ENCODE assay signal across 8 cellular contexts in the genomic region with DNA sequence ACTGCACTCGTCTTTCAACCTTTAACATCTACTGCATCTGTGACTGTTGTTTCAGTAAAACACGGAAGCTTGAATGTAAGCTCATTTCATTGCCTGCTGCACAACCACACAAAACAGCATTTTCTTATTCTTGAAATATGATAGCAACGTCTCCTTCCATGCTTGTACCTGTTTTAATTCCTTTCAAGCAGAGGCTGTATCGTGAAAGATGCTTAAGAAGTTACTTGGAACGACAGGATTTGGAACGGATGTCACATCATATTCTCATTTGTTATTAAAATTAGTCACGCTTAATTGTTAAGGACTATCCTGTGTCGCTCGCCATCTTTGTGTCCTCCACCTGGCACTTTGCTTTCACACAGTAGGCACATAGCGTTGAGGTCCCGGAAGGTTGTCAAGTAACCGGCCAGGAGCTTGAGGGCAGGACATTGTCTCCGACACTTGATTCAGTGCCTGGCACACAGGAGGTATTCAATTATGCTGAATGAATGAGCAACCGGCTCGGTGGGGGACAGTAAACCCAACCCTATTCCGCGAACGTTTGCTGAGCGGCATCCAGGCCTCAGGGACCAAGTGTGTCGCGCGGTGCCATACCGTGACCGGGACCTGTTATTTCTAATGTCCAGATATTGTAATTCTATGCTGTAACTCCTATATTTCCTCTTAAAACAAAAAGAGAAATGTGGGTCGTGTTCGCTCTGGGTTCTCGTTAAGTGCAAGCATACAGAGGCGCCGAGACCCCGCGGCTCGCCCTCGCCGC. TPM values are rescaled to one million over a fixed set of nuclear protein-coding genes. Genes with fewer than 3 reads are reported as not detected.
DNase-seq lines count a peak whose midpoint lies in the region; ATAC-seq, FAIRE-seq and TF ChIP-seq lines count a peak whose summit lies in the region.

No MANE protein-coding gene starts in this region.

- H3K27me3 ChIP-seq in DOHH2 (ENCODE audit: control insufficient read depth, low read length) (no peaks in the 10 kb centered on the region), bronchial epithelial cell (ENCODE audit: control insufficient read depth, insufficient read depth, low read length) (no peaks in the 10 kb centered on the region), kidney epithelial cell (ENCODE audit: control insufficient read depth, insufficient read depth, low read length) (no peaks in the 10 kb centered on the region)

- peaks cover 20% of the 10 kb centered on the region for H3K36me3 ChIP-seq in DOHH2 (ENCODE audit: control insufficient read depth, low read length)
- no peaks in the 10 kb centered on the region for H3K36me3 ChIP-seq in bronchial epithelial cell (ENCODE audit: control insufficient read depth, insufficient read depth, low read length)
- H3K36me3 ChIP-seq in kidney epithelial cell (ENCODE audit: control insufficient read depth, insufficient read depth, low read length) = no peaks in the 10 kb centered on the region

- peak overlapping the region; percentile 87 for H3K4me2 ChIP-seq in DOHH2 (ENCODE audit: low read length)

- H3K27ac ChIP-seq in DOHH2 (ENCODE audit: low read depth, low read length) = peak overlapping the region; percentile 75

- no peaks in the 10 kb centered on the region for H3K9me2 ChIP-seq in DOHH2 (replicated peaks; ENCODE audit: control insufficient read depth, low read length)

- H3K4me1 ChIP-seq in DOHH2 (ENCODE audit: control insufficient read depth, low read length) = peaks cover 27% of the 10 kb centered on the region

- ATAC-seq in GM21515 (IDR thresholded peaks at IDR 0.05; ENCODE audit: unreplicated experiment) = peak; percentile 38

- DNase-seq in HuH-7 (ENCODE audit: low spot score) (peak; percentile 24), bronchial epithelial cell (ENCODE audit: low read depth) (peak; percentile 24), kidney epithelial cell (ENCODE audit: low read depth) (no peak), SKM-1 (lab: John Stamatoyannopoulos, UW; ENCODE audit: unreplicated experiment) (no peak)
- peak; percentile 70 for DNase-seq in stimulated activated CD8-positive, alpha-beta memory T cell treated with anti-CD3 and anti-CD28 coated beads, Interleukin-4, amount 100 ng/mL, for 48 hours

- no peak for FAIRE-seq in bronchial epithelial cell (lab: Jason Lieb, UNC)

- peak overlapping the region; percentile 72 for H3K4me3 ChIP-seq in DOHH2 (ENCODE audit: low read length)
- H3K4me3 ChIP-seq in bronchial epithelial cell (ENCODE audit: low read depth, low read length) = peak overlapping the region; percentile 93
- peak overlapping the region; percentile 97 for H3K4me3 ChIP-seq in kidney epithelial cell (ENCODE audit: low read depth, low read length)

- peak; percentile 83 for TF ChIP-seq POLR2A in Raji (IDR thresholded peaks at IDR 0.05; ENCODE audit: insufficient read depth, low read depth, low read length)

- 0 out of 2 replicates have a peak, but pooled peaks cover 4% of the 10 kb centered on the region for H4K20me1 ChIP-seq in DOHH2 (ENCODE audit: control insufficient read depth, insufficient read depth, low read depth, low read length)

- no peaks in the 10 kb centered on the region for H3K9me3 ChIP-seq in DOHH2 (ENCODE audit: control insufficient read depth, insufficient read depth, low read length)

- H3K79me2 ChIP-seq in DOHH2 (ENCODE audit: control insufficient read depth, low read length) = peaks cover 42% of the 10 kb centered on the region

- no peaks in the 10 kb centered on the region for H3F3A ChIP-seq in DOHH2 (ENCODE audit: control insufficient read depth, insufficient read depth)

- no peak for TF ChIP-seq CTCF in DOHH2 (IDR thresholded peaks at IDR 0.05; ENCODE audit: low read depth, low read length, poor library complexity, severe bottlenecking)
- no peak for TF ChIP-seq CTCF in bronchial epithelial cell (IDR thresholded peaks at IDR 0.05; ENCODE audit: insufficient read depth, low read length, severe bottlenecking)
- TF ChIP-seq CTCF in kidney epithelial cell (IDR thresholded peaks at IDR 0.05; ENCODE audit: insufficient read depth, low read length, poor library complexity, severe bottlenecking) = no peak

RNA-seq across cellular contexts. Expression of gene SH3GLB1, which starts 0.5 kb away (rescaled TPM):
- 21.3 and 31.2 TPM in 2 replicates for total RNA-seq in bronchial epithelial cell
- 25.1 and 39.6 TPM in 2 replicates for total RNA-seq in kidney epithelial cell

Comparison
In these comparisons a context has a peak if more than half of its experiments do, and no peak if none do; other contexts are left out.
1. DNase-seq: peak in HuH-7 (single experiment), bronchial epithelial cell (single experiment) and stimulated activated CD8-positive, alpha-beta memory T cell treated with anti-CD3 and anti-CD28 coated beads, Interleukin-4, amount 100 ng/mL, for 48 hours (single experiment); none in kidney epithelial cell (single experiment) and SKM-1 (single experiment).
2. Peak in every context shown above with its lines, with median percentiles within 50 percentile points of each other: H3K4me3 ChIP-seq.